11 cellular contexts compared by ENCODE assay signal in genomic region chr14:100215330-100215885, GRCh38. TPM values are rescaled to one million over a fixed set of nuclear protein-coding genes. Genes with fewer than 3 reads are reported as not detected.
DNase-seq lines count a peak whose midpoint lies in the region; ATAC-seq and TF ChIP-seq lines count a peak whose summit lies in the region.
"Had no signal": no experiment of that assay in that cellular context is flagged by ENCODE, and none has a peak within 500 bp of the region (broad histone marks: within the 10 kb centered on the region; RNA-seq: fewer than 3 reads in every experiment).

No MANE protein-coding gene starts in this region.

- no peak for ATAC-seq in stimulated activated naive CD8-positive, alpha-beta T cell treated with anti-CD3 and anti-CD28 coated beads, Interleukin-15, Interleukin-2, amounts not matched to agents 100 U/mL and 50 U/mL, for 24 hours
- no peak for ATAC-seq in GM18868 (IDR thresholded peaks at IDR 0.05; ENCODE audit: unreplicated experiment)

- H3K36me3 Mint-ChIP-seq in stimulated activated naive CD8-positive, alpha-beta T cell treated with anti-CD3 and anti-CD28 coated beads, Interleukin-15, Interleukin-2, amounts not matched to agents 100 ng/mL and 50 ng/mL, for 24 hours (ENCODE audit: low read depth), result no peaks in the 10 kb centered on the region
- H3K36me3 Mint-ChIP-seq in brain (no peaks in the 10 kb centered on the region), nephron progenitor cell (ENCODE audit: low read depth) (no peaks in the 10 kb centered on the region)

- H3K4me3 Mint-ChIP-seq in stimulated activated naive CD8-positive, alpha-beta T cell treated with anti-CD3 and anti-CD28 coated beads, Interleukin-15, Interleukin-2, amounts not matched to agents 100 ng/mL and 50 ng/mL, for 24 hours, result peak overlapping the region; percentile 77
- peak overlapping the region; percentile 35 to 84 (median 47) for H3K4me3 Mint-ChIP-seq in brain
- H3K4me3 Mint-ChIP-seq in nephron progenitor cell, result peak overlapping the region; percentile 76

- DNase-seq in stimulated activated naive CD8-positive, alpha-beta T cell treated with anti-CD3 and anti-CD28 coated beads, Interleukin-15, Interleukin-2, amounts not matched to agents 100 U/mL and 50 U/mL, for 24 hours, result no peak
- no peak for DNase-seq in nephron progenitor cell
- DNase-seq in NCI-H128 (lab: John Stamatoyannopoulos, UW; ENCODE audit: unreplicated experiment), result no peak
- DNase-seq in NCI-H2196 treated with DMSO at 0.1 percent for 48 hours (lab: John Stamatoyannopoulos, UW; ENCODE audit: unreplicated experiment), result no peak
- no peak for DNase-seq in NCI-H2029 treated with DMSO at 0.1 percent for 48 hours (lab: John Stamatoyannopoulos, UW)
- DNase-seq: activated CD4-positive, alpha-beta T cell treated with anti-CD3 and anti-CD28 coated beads, Interleukin-2, amount 50 U/mL, for 4 hours; IMR-90; Right ventricle myocardium superior had no signal

- H3K4me1 Mint-ChIP-seq in stimulated activated naive CD8-positive, alpha-beta T cell treated with anti-CD3 and anti-CD28 coated beads, Interleukin-15, Interleukin-2, amounts not matched to agents 100 ng/mL and 50 ng/mL, for 24 hours (ENCODE audit: low read depth), result peaks cover 30% of the 10 kb centered on the region
- H3K4me1 Mint-ChIP-seq in brain (peaks cover 25% of the 10 kb centered on the region), nephron progenitor cell (peaks cover 40% of the 10 kb centered on the region)

- TF ChIP-seq CTCF in brain (conservative IDR thresholded peaks at IDR 0.05), result no peak
- TF ChIP-seq CTCF in nephron progenitor cell (IDR thresholded peaks at IDR 0.05), result no peak

- H3K27me3 Mint-ChIP-seq in stimulated activated naive CD8-positive, alpha-beta T cell treated with anti-CD3 and anti-CD28 coated beads, Interleukin-15, Interleukin-2, amounts not matched to agents 100 ng/mL and 50 ng/mL, for 24 hours, result no peaks in the 10 kb centered on the region
- no peaks in the 10 kb centered on the region for H3K27me3 Mint-ChIP-seq in brain
- no peaks in the 10 kb centered on the region for H3K27me3 Mint-ChIP-seq in nephron progenitor cell (ENCODE audit: low read depth, poor library complexity)

- no peak overlapping the region for H3K27ac Mint-ChIP-seq in stimulated activated naive CD8-positive, alpha-beta T cell treated with anti-CD3 and anti-CD28 coated beads, Interleukin-15, Interleukin-2, amounts not matched to agents 100 ng/mL and 50 ng/mL, for 24 hours
- peak overlapping the region; percentile 62 to 96 (median 85) for H3K27ac Mint-ChIP-seq in brain
- H3K27ac Mint-ChIP-seq in nephron progenitor cell, result peak overlapping the region; percentile 68

- H3K9me3 Mint-ChIP-seq in stimulated activated naive CD8-positive, alpha-beta T cell treated with anti-CD3 and anti-CD28 coated beads, Interleukin-15, Interleukin-2, amounts not matched to agents 100 ng/mL and 50 ng/mL, for 24 hours, result no peaks in the 10 kb centered on the region
- H3K9me3 Mint-ChIP-seq in brain (no peaks in the 10 kb centered on the region), nephron progenitor cell (no peaks in the 10 kb centered on the region)

RNA-seq across cellular contexts. Expression of gene YY1, which starts 23.5 kb away (rescaled TPM):
- polyA plus RNA-seq in brain (ENCODE audit: insufficient read depth, low read depth, low replicate concordance), result 43.9 TPM

RNA-seq across cellular contexts. Expression of gene DEGS2, which starts 56.0 kb away (rescaled TPM):
- 3.1 TPM for polyA plus RNA-seq in brain (ENCODE audit: insufficient read depth, low read depth, low replicate concordance)
- polyA plus RNA-seq: IMR-90 had no signal
